In genomic region chr1:15830284-15830657, GRCh38 we compare ENCODE assay signal across 1 cellular context.
TF ChIP-seq lines count a peak whose summit lies in the region.

No MANE protein-coding gene starts in this region.

TF ChIP-seq in SK-N-SH, 30 proteins besides CTCF, POLR2A, EP300 and RAD21 (continued from another document):
- no peak for TF ChIP-seq REST (IDR thresholded peaks at IDR 0.05; ENCODE audit: low read depth, low read length)
